ENCODE assay signal across 8 cellular contexts in genomic region chr14:75051556-75051899, GRCh38. TPM values are rescaled to one million over a fixed set of nuclear protein-coding genes. Genes with fewer than 3 reads are reported as not detected.
DNase-seq lines count a peak whose midpoint lies in the region; ATAC-seq, FAIRE-seq and TF ChIP-seq lines count a peak whose summit lies in the region.

No MANE protein-coding gene starts in this region.

- H3K79me2 ChIP-seq in K562 (ENCODE audit: control insufficient read depth, insufficient read depth, low read length), result peaks cover 22% of the 10 kb centered on the region

- DNase-seq in left ventricle myocardium inferior (no peak), Right ventricle myocardium superior (no peak), K562 (ENCODE audit: extremely low read depth in 1 of 4, low spot score in 3 of 4) (no peak), mesothelial cell of epicardium (ENCODE audit: low spot score in 2 of 2, unreplicated experiment in 2 of 2) (no peak), amniotic stem cell (lab: John Stamatoyannopoulos, UW) (no peak), posterior vena cava (ENCODE audit: low spot score) (no peak), NCI-H2171 (lab: John Stamatoyannopoulos, UW) (no peak)
- no peak for DNase-seq in activated effector memory CD4-positive, alpha-beta T cell treated with anti-CD3 and anti-CD28 coated beads, Interleukin-2, amount 50 U/mL, for 16 hours

- TF ChIP-seq CTCF in left ventricle myocardium inferior (IDR thresholded peaks at IDR 0.05; ENCODE audit: borderline replicate concordance) (no peak), K562 (IDR thresholded peaks at IDR 0.05 in 2 of 3, conservative IDR thresholded peaks at IDR 0.05 in 1 of 3; ENCODE audit: insufficient read depth in 2 of 3, low read depth in 1 of 3, low read length in 3 of 3) (no peak), mesothelial cell of epicardium (IDR thresholded peaks at IDR 0.05; ENCODE audit: unreplicated experiment) (no peak)

- H3K27ac ChIP-seq in left ventricle myocardium inferior (replicated peaks) (peak overlapping the region; percentile 91), K562 (ENCODE audit: extremely low read depth, low read depth, low read length) (peak overlapping the region; percentile 82; the same call in 1 of the 3 replicates)

- H3K9me3 ChIP-seq in left ventricle myocardium inferior (replicated peaks) (no peaks in the 10 kb centered on the region), K562 (replicated peaks; ENCODE audit: control insufficient read depth, insufficient read depth, low read depth, low read length) (no peaks in the 10 kb centered on the region)

- no peak for TF ChIP-seq RAD21 in K562 (CRISPR knock-in tag; conservative IDR thresholded peaks at IDR 0.05 in 1 of 2, IDR thresholded peaks at IDR 0.05 in 1 of 2)

- peak overlapping the region; percentile 91 for H3K4me3 Mint-ChIP-seq in mesothelial cell of epicardium

- peak overlapping the region; percentile 87 for H2AFZ ChIP-seq in K562 (ENCODE audit: low read depth, low read length)

- H3K9me1 ChIP-seq in K562 (ENCODE audit: control insufficient read depth, insufficient read depth, low read length), result no peaks in the 10 kb centered on the region

- peaks cover 26% of the 10 kb centered on the region for H3K4me1 ChIP-seq in left ventricle myocardium inferior
- peaks cover 0 to 9% of the 10 kb centered on the region in 2 experiments; a peak in 4 of 5 replicates for H3K4me1 ChIP-seq in K562 (replicated peaks in 1 of 2; ENCODE audit: control insufficient read depth in 2 of 2, insufficient read depth in 2 of 2, low read length in 2 of 2)

- peak overlapping the region; percentile 69 to 95; a peak in 3 of 4 replicates for H3K9ac ChIP-seq in K562 (ENCODE audit: insufficient read depth in 1 of 2, low read depth in 2 of 2, low read length in 2 of 2)

- H3K9me3 Mint-ChIP-seq in mesothelial cell of epicardium, result peaks cover 12% of the 10 kb centered on the region

- peak overlapping the region; percentile 74 for H3K4me3 ChIP-seq in left ventricle myocardium inferior
- peak overlapping the region; percentile 53 for H3K4me3 ChIP-seq in K562

- H3K36me3 Mint-ChIP-seq in mesothelial cell of epicardium, result peaks cover 30% of the 10 kb centered on the region

- H3K27me3 Mint-ChIP-seq in mesothelial cell of epicardium (ENCODE audit: low read depth), result no peaks in the 10 kb centered on the region

- TF ChIP-seq POLR2A in K562 (conservative IDR thresholded peaks at IDR 0.05), result no peak

- CTCF ChIA-PET in K562 (lab: Yijun Ruan, JAX; ENCODE audit: low intra/inter-chr PET ratio), result no interaction called here

- H3K4me1 Mint-ChIP-seq in mesothelial cell of epicardium, result peaks cover 26% of the 10 kb centered on the region

- no TSS peak for BruUV-seq in K562 (replicated peaks; lab: Mats Ljungman, UMichigan)

- in situ Hi-C loops in K562 (cut with MboI), result no loop called here

- H3K36me3 ChIP-seq in left ventricle myocardium inferior, result no peaks in the 10 kb centered on the region
- peaks cover 8% of the 10 kb centered on the region; the same call in 2 of the 3 replicates for H3K36me3 ChIP-seq in K562 (ENCODE audit: control insufficient read depth, insufficient read depth, low read length)

- TF ChIP-seq EP300 in K562 (IDR thresholded peaks at IDR 0.05; ENCODE audit: low read length), result no peak

- H3K4me2 ChIP-seq in K562 (ENCODE audit: insufficient read depth, low read length), result peak overlapping the region; percentile 80; the same call in 1 of the 2 replicates

- H3K27me3 ChIP-seq in left ventricle myocardium inferior (ENCODE audit: low read depth), result no peaks in the 10 kb centered on the region
- H3K27me3 ChIP-seq in K562 (ENCODE audit: control insufficient read depth in 2 of 2, insufficient read depth in 2 of 2, low read length in 2 of 2), result no peaks in the 10 kb centered on the region

- no peaks in the 10 kb centered on the region for H4K20me1 ChIP-seq in K562 (replicated peaks; ENCODE audit: control insufficient read depth, insufficient read depth, low read length)

- ATAC-seq in Right ventricle myocardium superior (ENCODE audit: poor library complexity) (no peak), K562 (no peak)

- no peak for FAIRE-seq in K562 (lab: Jason Lieb, UNC)

- H3K27ac Mint-ChIP-seq in mesothelial cell of epicardium, result peak overlapping the region; percentile 97

- POLR2A ChIA-PET in K562 (lab: Yijun Ruan, JAX), result interaction anchor here (1.2 to 1.3 kb wide), 2 partner anchors 13 to 18 kb away, joined by 3 to 7 read pairs; partner anchors contain the start of genes ACYP1 and ZC2HC1C

- 33% methylated on average over 3 of the region's 5 CpGs for WGBS in K562 (ENCODE audit: insufficient coverage, low coverage, missing lambda C conversion rate)

- intact Hi-C loops in left ventricle myocardium inferior (cut with micrococcal nuclease), result no loop called here
- intact Hi-C loops in Right ventricle myocardium superior (cut with DNase I), result no loop called here
- intact Hi-C loops in K562 (cut with micrococcal nuclease), result no loop called here
- intact Hi-C loops in posterior vena cava (cut with DNase I), result no loop called here

RNA-seq across cellular contexts. Expression of gene MLH3, which starts 0.3 kb away (rescaled TPM):
- total RNA-seq in left ventricle myocardium inferior (18.2 TPM), Right ventricle myocardium superior (21.8 TPM), K562 (2014; rRNA removed) (5.9 and 8.0 TPM in 2 replicates), K562 (2014; rRNA removed; fragmentation: Illumina TruSeq; extraction: Trizol) (14.5 and 16.7 TPM in 2 replicates), K562 (2015; rRNA removed; fragmentation: Illumina TruSeq; extraction: Trizol) (14.5 and 15.3 TPM in 2 replicates), K562 (2021) (8.8 and 12.0 TPM in 2 replicates), mesothelial cell of epicardium (40.3 to 47.4 TPM (median 47.0 TPM) in 3 replicates), posterior vena cava (10 to 100 TPM; 27.2 to 28.2 TPM)
- total RNA-seq in K562 (2011; cell fraction: chromatin; rRNA removed; ENCODE audit: low replicate concordance), result 14.6 and 47.0 TPM in 2 replicates
- total RNA-seq in K562 (2011; cell fraction: nucleolus; rRNA removed), result 8.0 and 12.2 TPM in 2 replicates
- 14.7 and 15.5 TPM in 2 replicates for total RNA-seq in K562 (2011; cell fraction: nucleoplasm; rRNA removed)
- polyA plus RNA-seq in K562 (2011; rRNA removed) (8.7 and 11.9 TPM in 2 replicates), K562 (2014; fragmentation: Illumina TruSeq; extraction: Trizol) (8.6 TPM in 2 replicates), K562 (2014; fragmentation: Nextera tagmentation; extraction: Ambion mirVana) (10 to 100 TPM in 1 of 2 experiments, 1 to 10 TPM in 1; 6.8 to 10.7 TPM), K562 (2014; rRNA removed) (4.6 and 6.1 TPM in 2 replicates)
- 3.4 and 5.1 TPM in 2 replicates for polyA plus RNA-seq in K562 (2011; cell fraction: cytosol; rRNA removed)
- 13.2 and 15.3 TPM in 2 replicates for polyA plus RNA-seq in K562 (2011; cell fraction: nucleus; rRNA removed)
- polyA plus RNA-seq in K562 (2012), result 5.0 TPM in 2 replicates
- 60.6 and 67.0 TPM in 2 replicates for polyA minus RNA-seq in K562 (2011; rRNA and poly(A)+ RNA removed)
- 5.5 and 11.5 TPM in 2 replicates for polyA minus RNA-seq in K562 (2011; cell fraction: cytosol; rRNA and poly(A)+ RNA removed)
- 13.2 and 21.1 TPM in 2 replicates for polyA minus RNA-seq in K562 (2011; cell fraction: nucleus; rRNA and poly(A)+ RNA removed)

RNA-seq across cellular contexts. Expression of gene ACYP1, which starts 12.3 kb away (rescaled TPM):
- 14.0 TPM for total RNA-seq in left ventricle myocardium inferior
- 11.9 TPM for total RNA-seq in Right ventricle myocardium superior
- total RNA-seq in K562 (2011; cell fraction: chromatin; rRNA removed; ENCODE audit: low replicate concordance), result 33.7 and 68.8 TPM in 2 replicates
- 20.2 and 25.4 TPM in 2 replicates for total RNA-seq in K562 (2011; cell fraction: nucleolus; rRNA removed)
- total RNA-seq in K562 (2011; cell fraction: nucleoplasm; rRNA removed), result 59.5 and 106 TPM in 2 replicates
- 37.7 and 57.6 TPM in 2 replicates for total RNA-seq in K562 (2014; rRNA removed)
- 45.8 and 55.9 TPM in 2 replicates for total RNA-seq in K562 (2014; rRNA removed; fragmentation: Illumina TruSeq; extraction: Trizol)
- total RNA-seq in K562 (2015; rRNA removed; fragmentation: Illumina TruSeq; extraction: Trizol), result 35.3 and 35.5 TPM in 2 replicates
- total RNA-seq in K562 (2021), result 19.9 and 23.3 TPM in 2 replicates
- polyA plus RNA-seq in K562 (2011; rRNA removed), result 47.2 and 67.6 TPM in 2 replicates
- polyA plus RNA-seq in K562 (2011; cell fraction: cytosol; rRNA removed), result 16.7 and 38.7 TPM in 2 replicates
- polyA plus RNA-seq in K562 (2011; cell fraction: nucleus; rRNA removed), result 21.5 and 27.6 TPM in 2 replicates
- polyA plus RNA-seq in K562 (2012), result 38.2 and 69.1 TPM in 2 replicates
- polyA plus RNA-seq in K562 (2014; fragmentation: Illumina TruSeq; extraction: Trizol), result 52.3 and 54.1 TPM in 2 replicates
- 100 to 1,000 TPM; 105 to 113 TPM for polyA plus RNA-seq in K562 (2014; fragmentation: Nextera tagmentation; extraction: Ambion mirVana)
- 69.0 and 97.2 TPM in 2 replicates for polyA plus RNA-seq in K562 (2014; rRNA removed)
- 20.1 and 22.2 TPM in 2 replicates for polyA minus RNA-seq in K562 (2011; rRNA and poly(A)+ RNA removed)
- 9.2 and 9.9 TPM in 2 replicates for polyA minus RNA-seq in K562 (2011; cell fraction: cytosol; rRNA and poly(A)+ RNA removed)
- polyA minus RNA-seq in K562 (2011; cell fraction: nucleus; rRNA and poly(A)+ RNA removed), result 10.9 and 14.8 TPM in 2 replicates
- 16.7 to 17.5 TPM (median 17.3 TPM) in 3 replicates for total RNA-seq in mesothelial cell of epicardium
- total RNA-seq in posterior vena cava, result 10 to 100 TPM in 1 of 2 donors, 1 to 10 TPM in 1; 8.2 to 11.5 TPM

RNA-seq across cellular contexts. Expression of gene ZC2HC1C, which starts 17.9 kb away (rescaled TPM):
- total RNA-seq in left ventricle myocardium inferior (10.5 TPM), Right ventricle myocardium superior (11.3 TPM), K562 (2014; rRNA removed) (5.1 and 8.8 TPM in 2 replicates), K562 (2014; rRNA removed; fragmentation: Illumina TruSeq; extraction: Trizol) (6.6 and 7.9 TPM in 2 replicates), K562 (2015; rRNA removed; fragmentation: Illumina TruSeq; extraction: Trizol) (6.2 and 8.5 TPM in 2 replicates), K562 (2021) (4.7 and 6.3 TPM in 2 replicates), mesothelial cell of epicardium (2.3 to 3.6 TPM (median 2.4 TPM) in 3 replicates), posterior vena cava (1 to 10 TPM in 1 of 2 donors, under 1 TPM in 1; 0.46 to 2.3 TPM)
- total RNA-seq in K562 (2011; cell fraction: chromatin; rRNA removed; ENCODE audit: low replicate concordance), result 5.4 and 5.8 TPM in 2 replicates
- 3.0 and 4.5 TPM in 2 replicates for total RNA-seq in K562 (2011; cell fraction: nucleolus; rRNA removed)
- 3.9 and 4.5 TPM in 2 replicates for total RNA-seq in K562 (2011; cell fraction: nucleoplasm; rRNA removed)
- polyA plus RNA-seq in K562 (2011; rRNA removed) (4.3 and 8.4 TPM in 2 replicates), K562 (2014; fragmentation: Illumina TruSeq; extraction: Trizol) (7.7 and 7.9 TPM in 2 replicates), K562 (2014; fragmentation: Nextera tagmentation; extraction: Ambion mirVana) (1 to 10 TPM; 7.0 to 9.2 TPM), K562 (2014; rRNA removed) (3.7 and 6.7 TPM in 2 replicates)
- 2.7 and 3.3 TPM in 2 replicates for polyA plus RNA-seq in K562 (2011; cell fraction: cytosol; rRNA removed)
- 4.9 and 5.4 TPM in 2 replicates for polyA plus RNA-seq in K562 (2011; cell fraction: nucleus; rRNA removed)
- polyA plus RNA-seq in K562 (2012), result 5.6 and 9.0 TPM in 2 replicates
- polyA minus RNA-seq in K562 (2011; rRNA and poly(A)+ RNA removed), result 3.2 and 6.8 TPM in 2 replicates
- polyA minus RNA-seq in K562 (2011; cell fraction: cytosol; rRNA and poly(A)+ RNA removed), result 1.7 and 4.8 TPM in 2 replicates
- polyA minus RNA-seq in K562 (2011; cell fraction: nucleus; rRNA and poly(A)+ RNA removed), result 3.2 and 3.6 TPM in 2 replicates

RNA-seq across cellular contexts. Expression of gene EIF2B2, which starts 48.8 kb away (rescaled TPM):
- total RNA-seq in left ventricle myocardium inferior (31.5 TPM), Right ventricle myocardium superior (29.5 TPM), K562 (2014; rRNA removed) (53.3 and 65.7 TPM in 2 replicates), K562 (2014; rRNA removed; fragmentation: Illumina TruSeq; extraction: Trizol) (29.1 and 29.3 TPM in 2 replicates), K562 (2015; rRNA removed; fragmentation: Illumina TruSeq; extraction: Trizol) (28.3 and 31.8 TPM in 2 replicates), K562 (2021) (38.9 and 39.5 TPM in 2 replicates), mesothelial cell of epicardium (31.0 to 34.7 TPM (median 33.9 TPM) in 3 replicates), posterior vena cava (10 to 100 TPM; 22.3 to 29.5 TPM)
- total RNA-seq in K562 (2011; cell fraction: chromatin; rRNA removed; ENCODE audit: low replicate concordance), result 38.8 and 45.9 TPM in 2 replicates
- total RNA-seq in K562 (2011; cell fraction: nucleolus; rRNA removed), result 28.3 and 32.6 TPM in 2 replicates
- 30.9 and 46.0 TPM in 2 replicates for total RNA-seq in K562 (2011; cell fraction: nucleoplasm; rRNA removed)
- polyA plus RNA-seq in K562 (2011; rRNA removed) (94.1 and 95.6 TPM in 2 replicates), K562 (2014; fragmentation: Illumina TruSeq; extraction: Trizol) (52.4 and 55.6 TPM in 2 replicates), K562 (2014; fragmentation: Nextera tagmentation; extraction: Ambion mirVana) (10 to 100 TPM; 10.6 to 16.1 TPM), K562 (2014; rRNA removed) (58.7 and 68.3 TPM in 2 replicates)
- polyA plus RNA-seq in K562 (2011; cell fraction: cytosol; rRNA removed), result 76.7 and 80.9 TPM in 2 replicates
- polyA plus RNA-seq in K562 (2011; cell fraction: nucleus; rRNA removed), result 48.0 and 48.4 TPM in 2 replicates
- 43.7 and 47.1 TPM in 2 replicates for polyA plus RNA-seq in K562 (2012)
- polyA minus RNA-seq in K562 (2011; rRNA and poly(A)+ RNA removed), result 50.6 and 57.5 TPM in 2 replicates
- polyA minus RNA-seq in K562 (2011; cell fraction: cytosol; rRNA and poly(A)+ RNA removed), result 29.7 and 30.0 TPM in 2 replicates
- 13.5 and 25.0 TPM in 2 replicates for polyA minus RNA-seq in K562 (2011; cell fraction: nucleus; rRNA and poly(A)+ RNA removed)
